In the genomic region with DNA sequence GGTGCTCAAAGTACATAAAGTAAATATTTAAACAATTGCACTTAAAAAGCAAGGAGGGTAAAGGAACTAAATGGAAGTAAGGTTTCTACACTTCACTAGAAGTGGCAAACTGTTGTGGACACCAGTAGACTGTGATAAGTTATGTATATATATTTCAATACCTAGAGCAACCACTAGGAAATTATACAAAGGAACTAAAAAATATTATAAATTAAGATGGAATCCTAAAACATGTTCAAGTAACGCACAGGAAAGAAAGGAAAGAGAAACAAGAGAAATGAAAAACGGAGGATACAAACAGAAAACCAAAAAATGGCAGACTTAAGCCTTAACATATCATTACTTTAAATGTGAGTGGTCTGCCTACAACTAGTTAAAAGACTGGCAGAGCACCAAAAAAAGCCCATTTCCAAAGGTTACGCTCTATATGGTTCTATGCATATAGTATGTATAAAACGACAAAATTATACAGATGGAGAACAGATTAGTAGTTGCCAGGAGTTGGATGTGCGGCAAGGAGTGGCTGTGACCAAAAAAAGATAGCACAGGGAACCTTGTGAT, we compare ENCODE assay signal across 1 cellular context.
TF ChIP-seq lines count a peak whose summit lies in the region.

No MANE protein-coding gene starts in this region.

TF ChIP-seq in GM12878, 131 proteins besides CTCF, POLR2A, EP300 and RAD21:
- TF ChIP-seq NR2C1 (IDR thresholded peaks at IDR 0.05) (no peak), SIN3A (IDR thresholded peaks at IDR 0.05; ENCODE audit: low read depth, low read length) (no peak), JUND (IDR thresholded peaks at IDR 0.05; ENCODE audit: low read depth, low read length) (no peak)
- TF ChIP-seq, protein P1, sequence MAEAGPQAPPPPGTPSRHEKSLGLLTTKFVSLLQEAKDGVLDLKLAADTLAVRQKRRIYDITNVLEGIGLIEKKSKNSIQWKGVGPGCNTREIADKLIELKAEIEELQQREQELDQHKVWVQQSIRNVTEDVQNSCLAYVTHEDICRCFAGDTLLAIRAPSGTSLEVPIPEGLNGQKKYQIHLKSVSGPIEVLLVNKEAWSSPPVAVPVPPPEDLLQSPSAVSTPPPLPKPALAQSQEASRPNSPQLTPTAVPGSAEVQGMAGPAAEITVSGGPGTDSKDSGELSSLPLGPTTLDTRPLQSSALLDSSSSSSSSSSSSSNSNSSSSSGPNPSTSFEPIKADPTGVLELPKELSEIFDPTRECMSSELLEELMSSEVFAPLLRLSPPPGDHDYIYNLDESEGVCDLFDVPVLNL (IDR thresholded peaks at IDR 0.05; ENCODE audit: low read depth, low read length) = no peak
